In the genomic region with DNA sequence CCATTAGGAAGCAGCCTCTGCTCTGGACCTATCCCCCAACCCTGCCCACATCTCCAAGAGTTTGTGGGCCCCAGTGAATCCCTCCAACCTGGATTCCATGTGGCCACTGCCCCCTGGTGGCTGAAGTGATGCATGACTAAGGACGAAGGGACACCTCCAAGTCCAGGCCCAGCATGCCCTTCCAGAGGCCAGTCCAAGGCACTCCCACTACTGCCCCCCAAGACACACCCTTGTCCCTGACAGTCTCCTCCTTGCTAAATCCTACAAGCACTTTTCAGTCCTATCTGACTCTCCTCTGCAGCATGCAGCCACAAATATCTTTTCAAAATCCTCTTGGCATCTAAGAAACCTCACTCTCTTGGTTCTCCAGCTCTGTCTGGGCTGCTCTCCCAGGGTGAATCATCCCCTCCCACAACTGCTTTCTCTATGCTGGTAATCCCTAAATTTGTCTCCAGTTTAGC, we compare ENCODE assay signal across 8 cellular contexts. TPM values are rescaled to one million over a fixed set of nuclear protein-coding genes. Genes with fewer than 3 reads are reported as not detected.
DNase-seq lines count a peak whose midpoint lies in the region; ATAC-seq and TF ChIP-seq lines count a peak whose summit lies in the region.

No MANE protein-coding gene starts in this region.

- in situ Hi-C loops in KBM-7 (cut with MboI; ENCODE audit: low pct_unique_long_range_greater_than_20kb, low sequenced_read_pairs), result no loop called here

- peak; percentile 67 to 89 (median 68) for TF ChIP-seq CTCF in testis (IDR thresholded peaks at IDR 0.05)

- no peaks in the 10 kb centered on the region for H3K4me1 ChIP-seq in testis

- DNase-seq in DMS 273 (lab: John Stamatoyannopoulos, UW; ENCODE audit: unreplicated experiment), result peak; percentile 90
- peak; percentile 75 for DNase-seq in KBM-7
- peak; percentile 69 for DNase-seq in RKO (ENCODE audit: low spot score)
- peak; percentile 72 for DNase-seq in fibroblast of the conjunctiva (ENCODE audit: low read depth)
- DNase-seq in occipital lobe (lab: John Stamatoyannopoulos, UW), result peak; percentile 62
- peak; percentile 83 for DNase-seq in testis

- no peaks in the 10 kb centered on the region for H3K27me3 Mint-ChIP-seq in activated T-helper 17 cell treated with anti-CD3 and anti-CD28 coated beads, Interleukin-2, amount 50 U/mL, for 72 hours

- TF ChIP-seq POLR2A in testis (IDR thresholded peaks at IDR 0.05), result no peak

- H3K4me3 Mint-ChIP-seq in activated T-helper 17 cell treated with anti-CD3 and anti-CD28 coated beads, Interleukin-2, amount 50 U/mL, for 72 hours, result peak overlapping the region; percentile 37

- no peaks in the 10 kb centered on the region for H3K9me3 Mint-ChIP-seq in activated T-helper 17 cell treated with anti-CD3 and anti-CD28 coated beads, Interleukin-2, amount 50 U/mL, for 72 hours

- no peak overlapping the region for H3K4me3 ChIP-seq in testis

- ATAC-seq in activated T-helper 17 cell treated with anti-CD3 and anti-CD28 coated beads, Interleukin-2, amount 50 U/mL, for 72 hours (replicated peaks), result peak; percentile 79
- no peak for ATAC-seq in GM18511 (IDR thresholded peaks at IDR 0.05; ENCODE audit: unreplicated experiment)

- 14 to 25% methylated on average over 1 of the region's 1 CpG for WGBS in testis, 2 donors

- no peak overlapping the region for H3K27ac ChIP-seq in testis

- no peaks in the 10 kb centered on the region for H3K36me3 Mint-ChIP-seq in activated T-helper 17 cell treated with anti-CD3 and anti-CD28 coated beads, Interleukin-2, amount 50 U/mL, for 72 hours (ENCODE audit: low read depth)

- H3K27me3 ChIP-seq in testis, result no peaks in the 10 kb centered on the region

- no peaks in the 10 kb centered on the region for H3K9me3 ChIP-seq in testis

- intact Hi-C loops in testis (cut with DNase I; ENCODE audit: low total_unique reads), result no loop called here

- no peaks in the 10 kb centered on the region for H3K36me3 ChIP-seq in testis (ENCODE audit: low read depth, missing control alignments)

- peaks cover 37% of the 10 kb centered on the region for H3K4me1 Mint-ChIP-seq in activated T-helper 17 cell treated with anti-CD3 and anti-CD28 coated beads, Interleukin-2, amount 50 U/mL, for 72 hours

- peak overlapping the region; percentile 62 for H3K27ac Mint-ChIP-seq in activated T-helper 17 cell treated with anti-CD3 and anti-CD28 coated beads, Interleukin-2, amount 50 U/mL, for 72 hours

RNA-seq across cellular contexts. Expression of gene DEDD2, which starts 33.0 kb away (rescaled TPM):
- total RNA-seq in activated T-helper 17 cell treated with anti-CD3 and anti-CD28 coated beads, Interleukin-2, amount 50 U/mL, for 72 hours, result 10 to 100 TPM; 37.4 to 45.7 TPM
- total RNA-seq in occipital lobe (20.4 TPM), testis (10 to 100 TPM; 54.4 to 80.0 TPM)
- 40.7 TPM for polyA plus RNA-seq in testis (ENCODE audit: insufficient read depth, low read depth, low replicate concordance)

RNA-seq across cellular contexts. Expression of gene ZNF526, which starts 35.7 kb away (rescaled TPM):
- total RNA-seq in activated T-helper 17 cell treated with anti-CD3 and anti-CD28 coated beads, Interleukin-2, amount 50 U/mL, for 72 hours, result 10 to 100 TPM; 17.2 to 18.0 TPM
- total RNA-seq in occipital lobe (6.4 TPM), testis (10 to 100 TPM; 10.1 to 12.2 TPM)
- polyA plus RNA-seq in testis (ENCODE audit: insufficient read depth, low read depth, low replicate concordance), result 10.1 TPM

RNA-seq across cellular contexts. Expression of gene POU2F2, which starts 52.2 kb away (rescaled TPM):
- total RNA-seq in activated T-helper 17 cell treated with anti-CD3 and anti-CD28 coated beads, Interleukin-2, amount 50 U/mL, for 72 hours, result 10 to 100 TPM; 33.1 to 95.9 TPM
- total RNA-seq in occipital lobe (3.0 TPM), testis (10 to 100 TPM in 1 of 2 donors, 1 to 10 TPM in 1; 9.4 to 20.6 TPM)
- polyA plus RNA-seq in testis (ENCODE audit: insufficient read depth, low read depth, low replicate concordance), result 13.2 TPM

RNA-seq across cellular contexts. Expression of gene GSK3A, which starts 58.0 kb away (rescaled TPM):
- 10 to 100 TPM; 30.3 to 47.2 TPM for total RNA-seq in activated T-helper 17 cell treated with anti-CD3 and anti-CD28 coated beads, Interleukin-2, amount 50 U/mL, for 72 hours
- total RNA-seq in occipital lobe (19.7 TPM), testis (10 to 100 TPM; 54.3 to 64.3 TPM)
- 98.1 TPM for polyA plus RNA-seq in testis (ENCODE audit: insufficient read depth, low read depth, low replicate concordance)
